Comparison of ENCODE assay signal across 9 cellular contexts in genomic region chr11:76579047-76579751, GRCh38.
A peak's percentile ranks its signal among the peaks of the same experiment; 100 is the strongest.
DNase-seq lines count a peak whose midpoint lies in the region; ATAC-seq and TF ChIP-seq lines count a peak whose summit lies in the region.
"Had no signal": no experiment of that assay in that cellular context is flagged by ENCODE, and none has a peak within 500 bp of the region (broad histone marks: within the 10 kb centered on the region; RNA-seq: fewer than 3 reads in every experiment).

No MANE protein-coding gene starts in this region.

- H3K27ac Mint-ChIP-seq in MCF 10A (ENCODE audit: low read depth, unreplicated experiment) = peak overlapping the region; percentile 34

- ATAC-seq in GM18909 (IDR thresholded peaks at IDR 0.05; ENCODE audit: poor library complexity, unreplicated experiment) = no peak
- no peak for ATAC-seq in GM21576 (IDR thresholded peaks at IDR 0.05; ENCODE audit: unreplicated experiment)

- H3K36me3 ChIP-seq in mammary epithelial cell (ENCODE audit: insufficient read depth, low read length) (no peaks in the 10 kb centered on the region), muscle layer of duodenum (ENCODE audit: control insufficient read depth in 1 of 2, insufficient read depth in 2 of 2, low read length in 2 of 2) (no peaks in the 10 kb centered on the region)

- H3K36me3 Mint-ChIP-seq in MCF 10A (ENCODE audit: insufficient read depth, unreplicated experiment) = no peaks in the 10 kb centered on the region
- H3K36me3 Mint-ChIP-seq: naive B cell had no signal

- dilution Hi-C loops in mammary epithelial cell (cut with HindIII; ENCODE audit: low sequenced_read_pairs) = no loop called here

- H3K27ac ChIP-seq in mammary epithelial cell (ENCODE audit: insufficient read depth, low read depth, low read length) (no peak overlapping the region), muscle layer of duodenum (ENCODE audit: low read length) (peak overlapping the region; percentile 56)

- intact Hi-C loops in MCF 10A (cut with micrococcal nuclease) = no loop called here
- intact Hi-C loops in mammary epithelial cell (cut with micrococcal nuclease) = no loop called here

- DNase-seq in MCF 10A (ENCODE audit: unreplicated experiment) (no peak), mammary epithelial cell (no peak), fibroblast of the aortic adventitia (ENCODE audit: low read depth) (peak; percentile 76), NOMO-1 treated with dmso at 0.1 percent for 144 hours (lab: John Stamatoyannopoulos, UW; ENCODE audit: unreplicated experiment) (no peak), cerebellar nuclear complex (lab: John Stamatoyannopoulos, UW) (no peak)
- DNase-seq: naive B cell had no signal

- H3K4me1 ChIP-seq in mammary epithelial cell (ENCODE audit: insufficient read depth, low read length) (peaks cover 19% of the 10 kb centered on the region), muscle layer of duodenum (ENCODE audit: control insufficient read depth in 1 of 2, insufficient read depth in 2 of 2, low read length in 2 of 2) (peaks cover 5 to 20% of the 10 kb centered on the region in 2 donors)

- no peaks in the 10 kb centered on the region for H3K27me3 ChIP-seq in mammary epithelial cell (ENCODE audit: insufficient read depth, low read length)
- H3K27me3 ChIP-seq in muscle layer of duodenum (ENCODE audit: low read depth, low read length) = no peaks in the 10 kb centered on the region

- no peak overlapping the region for H3K4me3 Mint-ChIP-seq in MCF 10A (ENCODE audit: unreplicated experiment)

- no peak overlapping the region for H3K9ac ChIP-seq in mammary epithelial cell (ENCODE audit: insufficient read depth, low read length)

- CTCF ChIA-PET in MCF 10A (lab: Yijun Ruan, JAX) = no interaction called here
- CTCF ChIA-PET in mammary epithelial cell (lab: Charles Lee; ENCODE audit: low non-redundant PET) = no interaction called here

- H2AFZ ChIP-seq in mammary epithelial cell (ENCODE audit: low read depth, low read length) = no peak overlapping the region

- H4K20me1 ChIP-seq in mammary epithelial cell (ENCODE audit: insufficient read depth, low read length) = no peaks in the 10 kb centered on the region

- BruUV-seq in MCF 10A (replicated peaks; lab: Mats Ljungman, UMichigan) (no TSS peak), mammary epithelial cell (replicated peaks; lab: Mats Ljungman, UMichigan) (no TSS peak)

- H3K9me3 ChIP-seq in mammary epithelial cell (replicated peaks; ENCODE audit: insufficient read depth, low read length) (no peaks in the 10 kb centered on the region), muscle layer of duodenum (ENCODE audit: control insufficient read depth in 1 of 2, low read length in 2 of 2) (no peaks in the 10 kb centered on the region)

- no peaks in the 10 kb centered on the region for H3K79me2 ChIP-seq in mammary epithelial cell (ENCODE audit: insufficient read depth, low read length)

- H3K9me3 Mint-ChIP-seq in MCF 10A (ENCODE audit: unreplicated experiment) = no peaks in the 10 kb centered on the region
- H3K9me3 Mint-ChIP-seq: naive B cell had no signal

- H3K4me2 ChIP-seq in mammary epithelial cell (ENCODE audit: insufficient read depth, low read depth, low read length) = no peak overlapping the region

- POLR2A ChIA-PET in MCF 10A (lab: Yijun Ruan, JAX) = interaction anchor here (0.7 kb wide), 1 partner anchor 442 kb away, joined by 3 read pairs; no protein-coding TSS in a partner anchor

- in situ Hi-C loops in mammary epithelial cell (cut with MboI; ENCODE audit: low sequenced_read_pairs in 2 of 2) = no loop called here

- 94% methylated on average over 13 of the region's 19 CpGs for WGBS in mammary epithelial cell (ENCODE audit: low coverage, missing lambda C conversion rate)

- peaks cover 21% of the 10 kb centered on the region for H3K4me1 Mint-ChIP-seq in MCF 10A (ENCODE audit: insufficient read depth, unreplicated experiment)
- H3K4me1 Mint-ChIP-seq: naive B cell had no signal

- H3K4me3 ChIP-seq in mammary epithelial cell (replicated peaks in 1 of 3; ENCODE audit: insufficient read depth in 1 of 3, low read depth in 2 of 3, low read length in 3 of 3) = no peak overlapping the region
- no peak overlapping the region for H3K4me3 ChIP-seq in fibroblast of the aortic adventitia (ENCODE audit: low read depth, low read length)
- no peak overlapping the region for H3K4me3 ChIP-seq in muscle layer of duodenum (ENCODE audit: low read depth in 1 of 2, low read length in 2 of 2)

- no peaks in the 10 kb centered on the region for H3K27me3 Mint-ChIP-seq in MCF 10A (ENCODE audit: insufficient read depth, unreplicated experiment)

- TF ChIP-seq CTCF in MCF 10A (IDR thresholded peaks at IDR 0.05; ENCODE audit: unreplicated experiment) (no peak), mammary epithelial cell (conservative IDR thresholded peaks at IDR 0.05 in 1 of 2, IDR thresholded peaks at IDR 0.05 in 1 of 2; ENCODE audit: extremely low read depth in 1 of 2, insufficient read depth in 1 of 2, low read depth in 1 of 2, low read length in 2 of 2) (no peak), fibroblast of the aortic adventitia (IDR thresholded peaks at IDR 0.05; ENCODE audit: insufficient read depth, low read length) (peak; percentile 50)
